In genomic region chr7:29851487-29851886, GRCh38 we compare ENCODE assay signal across 20 cellular contexts. TPM values are rescaled to one million over a fixed set of nuclear protein-coding genes. Genes with fewer than 3 reads are reported as not detected.
"Had no signal": no experiment of that assay in that cellular context is flagged by ENCODE, and none has a peak within 500 bp of the region (broad histone marks: within the 10 kb centered on the region; RNA-seq: fewer than 3 reads in every experiment).

No MANE protein-coding gene starts in this region.

- FAIRE-seq: endometrium, kidney had no signal

- DNase-seq: activated CD4-positive, alpha-beta T cell treated with anti-CD3 and anti-CD28 coated beads, Interleukin-2, amount 10 ng/mL, durations not matched to agents 7 days and 5 days; activated CD8-positive, alpha-beta memory T cell treated with anti-CD3 and anti-CD28 coated beads, Interleukin-2, amount 50 U/mL, for 4 hours; activated effector memory CD4-positive, alpha-beta T cell treated with anti-CD3 and anti-CD28 coated beads, Interleukin-2, amount 50 U/mL, for 16 hours; activated naive CD4-positive, alpha-beta T cell treated with anti-CD3 and anti-CD28 coated beads, Interleukin-2, amount 50 U/mL, for 16 hours; activated T-cell treated with anti-CD3 and anti-CD28 coated beads, Interleukin-2, amount 50 U/mL, for 4 hours; aorta; cerebellar nuclear complex; cortex of kidney; erythroblast; foreskin melanocyte; kidney; mesenchymal stem cell; naive thymus-derived CD8-positive, alpha-beta T cell; stimulated activated CD4-positive, alpha-beta T cell treated with anti-CD3 and anti-CD28 coated beads, Interleukin-15, amount 100 ng/mL, for 24 hours; stimulated activated CD4-positive, alpha-beta T cell treated with anti-CD3 and anti-CD28 coated beads, Interleukin-4, amount 100 ng/mL, for 1 hour; T-helper 1 cell; T1000 had no signal

- ATAC-seq: activated T-cell treated with anti-CD3 and anti-CD28 coated beads, Interleukin-2, amount 50 U/mL, for 4 hours; naive thymus-derived CD8-positive, alpha-beta T cell had no signal

- H3K4me3 ChIP-seq: SK-N-MC had no signal

- H3K27ac ChIP-seq: SK-N-MC had no signal

RNA-seq across cellular contexts. Expression of gene WIPF3, which starts 45.2 kb away (rescaled TPM):
- total RNA-seq: activated CD4-positive, alpha-beta T cell treated with anti-CD3 and anti-CD28 coated beads, Interleukin-2, amount 10 ng/mL, durations not matched to agents 7 days and 5 days; activated T-cell treated with anti-CD3 and anti-CD28 coated beads, Interleukin-2, amount 50 U/mL, for 4 hours; osteocyte had no signal
